ENCODE assay signal across 7 cellular contexts in genomic region chr1:116595065-116595840, GRCh38. TPM values are rescaled to one million over a fixed set of nuclear protein-coding genes. Genes with fewer than 3 reads are reported as not detected.
DNase-seq lines count a peak whose midpoint lies in the region; FAIRE-seq and TF ChIP-seq lines count a peak whose summit lies in the region.
"Not testable (repeated sequence)": the region's sequence is repeated elsewhere in the genome, so short reads cannot be mapped to it uniquely, and the experiment has no call there.

No MANE protein-coding gene starts in this region.

- H3K4me2 ChIP-seq in OCI-LY7 (ENCODE audit: low read length); endothelial cell of umbilical vein (ENCODE audit: insufficient read depth, low read length); osteoblast (ENCODE audit: insufficient read depth, low read length): not testable (repeated sequence)

- not testable (repeated sequence) for H3K27ac ChIP-seq in OCI-LY7 (ENCODE audit: low read depth, low read length, poor library complexity, severe bottlenecking); endothelial cell of umbilical vein (ENCODE audit: insufficient read depth, low read depth, low read length); right atrium auricular region; osteoblast (ENCODE audit: low read depth, low read length)

- TF ChIP-seq CTCF in OCI-LY7 (conservative IDR thresholded peaks at IDR 0.05; ENCODE audit: low read length) (peak; percentile 50), astrocyte of the cerebellum (IDR thresholded peaks at IDR 0.05; ENCODE audit: low read depth, low read length, missing control alignments) (peak; percentile 49), endothelial cell of umbilical vein (IDR thresholded peaks at IDR 0.05; ENCODE audit: extremely low read depth in 1 of 2, insufficient read depth in 1 of 2, low read depth in 1 of 2, low read length in 2 of 2) (peak; percentile 15 to 21), right atrium auricular region (IDR thresholded peaks at IDR 0.05) (peak; percentile 19 to 42), osteoblast (IDR thresholded peaks at IDR 0.05; ENCODE audit: extremely low read depth, low read depth, low read length) (peak; percentile 42)

- not testable (repeated sequence) for H4K20me1 ChIP-seq in OCI-LY7 (ENCODE audit: insufficient read depth, low read length); endothelial cell of umbilical vein (replicated peaks; ENCODE audit: control insufficient read depth, extremely low read depth, insufficient read depth, low read length); osteoblast (ENCODE audit: insufficient read depth, low read length)

- H2AFZ ChIP-seq in OCI-LY7 (ENCODE audit: low read length); endothelial cell of umbilical vein (ENCODE audit: low read depth, low read length); osteoblast (ENCODE audit: low read length): not testable (repeated sequence)

- H3K79me2 ChIP-seq in OCI-LY7 (ENCODE audit: insufficient read depth, low read depth, low read length); endothelial cell of umbilical vein (ENCODE audit: control insufficient read depth, insufficient read depth, low read length); osteoblast (ENCODE audit: insufficient read depth, low read length): not testable (repeated sequence)

- H3K9ac ChIP-seq in endothelial cell of umbilical vein (replicated peaks; ENCODE audit: extremely low read depth, insufficient read depth, low read length), result not testable (repeated sequence)

- POLR2A ChIA-PET in OCI-LY7 (lab: Charles Lee), result interaction anchor here (0.7 kb wide), 1 partner anchor 695 kb away, joined by 3 read pairs; no protein-coding TSS in a partner anchor
- POLR2A ChIA-PET in endothelial cell of umbilical vein (lab: Charles Lee), result not testable (repeated sequence)

- not testable (repeated sequence) for H3K27me3 ChIP-seq in endothelial cell of umbilical vein (ENCODE audit: control insufficient read depth in 2 of 2, insufficient read depth in 2 of 2, low read length in 2 of 2); right atrium auricular region; osteoblast (ENCODE audit: insufficient read depth, low read length)

- H3K9me3 ChIP-seq in OCI-LY7 (ENCODE audit: low read length); endothelial cell of umbilical vein (replicated peaks; ENCODE audit: control insufficient read depth, insufficient read depth, low read length); right atrium auricular region; osteoblast (ENCODE audit: low read depth, low read length): not testable (repeated sequence)

- not testable (repeated sequence) for H3K9me1 ChIP-seq in endothelial cell of umbilical vein (replicated peaks; ENCODE audit: control insufficient read depth, extremely low read depth, insufficient read depth, low read length)

- not testable (repeated sequence) for H3K9me2 ChIP-seq in OCI-LY7 (ENCODE audit: insufficient read depth, low read length)

- peak; percentile 74 for FAIRE-seq in endothelial cell of umbilical vein (lab: Jason Lieb, UNC)

- not testable (repeated sequence) for TF ChIP-seq POLR2A in endothelial cell of umbilical vein (IDR thresholded peaks at IDR 0.05; ENCODE audit: low read depth, low read length)

- intact Hi-C loops in OCI-LY7 (cut with micrococcal nuclease; ENCODE audit: unreplicated experiment); endothelial cell of umbilical vein (cut with micrococcal nuclease): not testable (repeated sequence)

- not testable (repeated sequence) for H3K36me3 ChIP-seq in OCI-LY7 (ENCODE audit: insufficient read depth, low read length); endothelial cell of umbilical vein (ENCODE audit: control insufficient read depth in 2 of 2, extremely low read depth in 1 of 2, insufficient read depth in 2 of 2, low read length in 2 of 2); right atrium auricular region; osteoblast (ENCODE audit: insufficient read depth, low read length)

- dilution Hi-C loops in endothelial cell of umbilical vein (cut with MboI; ENCODE audit: extremely low pct_ligation_motif_present, low sequenced_read_pairs), result not testable (repeated sequence)

- CTCF ChIA-PET in OCI-LY7 (lab: Charles Lee; ENCODE audit: unreplicated experiment), result not testable (repeated sequence)
- CTCF ChIA-PET in endothelial cell of umbilical vein (lab: Charles Lee), result interaction anchor here (0.6 to 3.4 kb wide), 21 partner anchors 9 to 1426 kb away, joined by 3 to 155 read pairs (median 6); partner anchors contain the start of gene CD58

- in situ Hi-C loops in astrocyte of the cerebellum (cut with HindIII; ENCODE audit: low sequenced_read_pairs), result not testable (repeated sequence)

- BruUV-seq in OCI-LY7 (replicated peaks; lab: Mats Ljungman, UMichigan); endothelial cell of umbilical vein (replicated peaks; lab: Mats Ljungman, UMichigan): not testable (repeated sequence)

- H3K4me1 ChIP-seq in OCI-LY7 (ENCODE audit: insufficient read depth, low read length, poor library complexity, severe bottlenecking); endothelial cell of umbilical vein (ENCODE audit: control insufficient read depth, extremely low read depth, insufficient read depth, low read length); right atrium auricular region; osteoblast (ENCODE audit: insufficient read depth, low read length): not testable (repeated sequence)

- not testable (repeated sequence) for H3K4me3 ChIP-seq in OCI-LY7 (ENCODE audit: low read depth, low read length, poor library complexity, severe bottlenecking); astrocyte of the cerebellum (ENCODE audit: low read depth, low read length); endothelial cell of umbilical vein (replicated peaks in 1 of 3; ENCODE audit: insufficient read depth in 1 of 3, low read depth in 1 of 3, low read length in 3 of 3); right atrium auricular region; osteoblast (ENCODE audit: insufficient read depth, low read length)

- DNase-seq in ELR (ENCODE audit: low read depth) (peak; percentile 31), Kasumi-1 (lab: John Stamatoyannopoulos, UW) (peak; percentile 8 to 22)
- DNase-seq in OCI-LY7 (ENCODE audit: low spot score); astrocyte of the cerebellum (ENCODE audit: low read depth); endothelial cell of umbilical vein (ENCODE audit: low read depth, low spot score); right atrium auricular region (ENCODE audit: low spot score); osteoblast (ENCODE audit: insufficient read length, low spot score, missing footprints): not testable (repeated sequence)

RNA-seq across cellular contexts. Expression of gene CD58, which starts 24.4 kb away (rescaled TPM):
- total RNA-seq in OCI-LY7 (2014; rRNA removed; shearing (Covaris generic)), result not detected in 2 replicates
- total RNA-seq in OCI-LY7 (2022) (1.8 and 3.3 TPM in 2 replicates), endothelial cell of umbilical vein (9.8 and 12.3 TPM in 2 replicates), right atrium auricular region (10 to 100 TPM; 26.4 to 27.4 TPM), osteoblast (20.6 and 23.5 TPM in 2 replicates)
- 12.3 and 12.7 TPM in 2 replicates for polyA plus RNA-seq in endothelial cell of umbilical vein
- polyA plus RNA-seq in endothelial cell of umbilical vein (2011; cell fraction: cytosol; rRNA removed), result 13.9 and 14.5 TPM in 2 replicates
- polyA plus RNA-seq in endothelial cell of umbilical vein (2011; cell fraction: nucleus; rRNA removed), result 13.9 and 14.2 TPM in 2 replicates
- polyA plus RNA-seq in endothelial cell of umbilical vein (2012), result 13.0 and 13.6 TPM in 2 replicates
- 12.5 and 12.6 TPM in 2 replicates for polyA minus RNA-seq in endothelial cell of umbilical vein
- 16.5 TPM for polyA minus RNA-seq in endothelial cell of umbilical vein (2011; cell fraction: cytosol; rRNA and poly(A)+ RNA removed)
- polyA minus RNA-seq in endothelial cell of umbilical vein (2011; cell fraction: nucleus; rRNA and poly(A)+ RNA removed), result 10.0 and 16.6 TPM in 2 replicates
